ENCODE assay signal across 8 cellular contexts in the genomic region with DNA sequence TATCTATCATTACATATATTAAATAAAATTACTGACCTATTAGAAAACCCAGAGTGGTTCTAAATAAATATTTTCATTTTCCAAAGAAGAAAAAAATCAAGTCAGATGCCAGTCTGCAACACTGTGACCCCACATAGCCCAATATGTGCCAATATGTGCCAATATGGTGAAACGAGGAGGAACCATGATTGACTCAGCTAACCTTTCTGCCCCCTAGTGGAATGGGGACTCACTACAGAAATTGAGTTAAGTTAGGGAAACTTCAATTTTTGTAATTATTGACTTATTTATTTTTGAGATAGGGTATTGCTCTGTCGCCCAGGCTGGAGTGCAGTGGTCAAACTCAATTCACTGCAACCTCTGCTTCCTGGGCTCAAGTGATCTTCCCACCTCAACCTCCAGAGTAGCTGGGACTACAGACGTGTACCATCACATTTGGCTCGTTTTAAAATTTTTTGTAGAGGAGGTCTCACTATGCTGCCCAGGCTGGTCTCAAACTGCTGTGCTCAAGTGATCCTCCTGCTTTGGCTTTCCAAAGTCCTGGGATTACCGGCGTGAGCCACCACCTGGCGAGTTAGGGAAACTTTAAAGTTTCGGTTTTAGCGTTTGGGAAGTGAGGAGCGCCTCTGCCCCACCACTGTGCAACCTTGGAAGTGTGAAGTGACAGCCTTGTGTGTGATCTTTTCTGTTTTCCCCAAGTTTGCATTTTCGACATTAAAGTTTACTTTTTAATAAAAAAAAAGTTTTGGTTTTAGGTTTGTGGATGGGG.
A peak's percentile ranks its signal among the peaks of the same experiment; 100 is the strongest.
DNase-seq lines count a peak whose midpoint lies in the region; ATAC-seq, FAIRE-seq and TF ChIP-seq lines count a peak whose summit lies in the region.

No MANE protein-coding gene starts in this region.

- no peaks in the 10 kb centered on the region for H3K9me3 ChIP-seq in SK-N-MC (ENCODE audit: low read depth, low read length)
- no peaks in the 10 kb centered on the region for H3K9me3 ChIP-seq in kidney (ENCODE audit: control insufficient read depth in 1 of 2, low read length in 2 of 2)

- intact Hi-C loops in kidney (cut with DNase I): loop anchor here (5.0 kb wide), 1 partner anchor 242 kb away; no protein-coding TSS in a partner anchor

- H3K27me3 ChIP-seq in H7 (ENCODE audit: control insufficient read depth, insufficient read depth, low read length): no peaks in the 10 kb centered on the region

- no peak overlapping the region for H3K27ac ChIP-seq in SK-N-MC
- no peak overlapping the region for H3K27ac ChIP-seq in kidney (ENCODE audit: low read depth in 2 of 2, low read length in 2 of 2)

- H3K4me3 ChIP-seq in H7 (ENCODE audit: insufficient read depth, low read depth, low read length) (no peak overlapping the region), SK-N-MC (no peak overlapping the region), kidney (ENCODE audit: low read length in 2 of 2) (no peak overlapping the region)

- H3K4me1 ChIP-seq in kidney (ENCODE audit: control insufficient read depth in 1 of 2, insufficient read depth in 1 of 2, low read depth in 1 of 2, low read length in 2 of 2): no peaks in the 10 kb centered on the region

- H3K9ac ChIP-seq in SK-N-MC (ENCODE audit: insufficient read length): no peak overlapping the region
- H3K9ac ChIP-seq in kidney (ENCODE audit: low read length in 2 of 2): no peak overlapping the region

- FAIRE-seq in kidney (lab: Jason Lieb, UNC): no peak

- peak; percentile 34 for TF ChIP-seq CTCF in kidney (IDR thresholded peaks at IDR 0.05; ENCODE audit: borderline replicate concordance, extremely low read depth, insufficient read depth)

- no peak for ATAC-seq in GM18502 (IDR thresholded peaks at IDR 0.05; ENCODE audit: poor library complexity, unreplicated experiment)

- H3K36me3 ChIP-seq in H7 (replicated peaks; ENCODE audit: control insufficient read depth, insufficient read depth, low read length) (no peaks in the 10 kb centered on the region), SK-N-MC (ENCODE audit: insufficient read depth, low read length) (no peaks in the 10 kb centered on the region), kidney (ENCODE audit: control insufficient read depth in 1 of 2, insufficient read depth in 2 of 2, low read length in 2 of 2) (no peaks in the 10 kb centered on the region)

- DNase-seq in NCI-H2081 (lab: John Stamatoyannopoulos, UW) (peak; percentile 34 to 44), NCI-H2081 treated with DMSO at 0.1 percent for 48 hours (lab: John Stamatoyannopoulos, UW) (no peak), H7 (peak; percentile 43), SK-N-MC (ENCODE audit: low read depth, low spot score) (peak; percentile 20), kidney (no peak), middle frontal gyrus (ENCODE audit: extremely low spot score, low spot score) (no peak), NCI-H526 treated with DMSO at 0.1 percent for 48 hours (lab: John Stamatoyannopoulos, UW) (no peak)

Comparison
In these comparisons a context has a peak if more than half of its experiments do, and no peak if none do; other contexts are left out.
1. DNase-seq: peak in NCI-H2081 (2 of 2), H7 (single experiment) and SK-N-MC (single experiment); none in NCI-H2081 treated with DMSO at 0.1 percent for 48 hours (single experiment), kidney (single experiment), middle frontal gyrus (single experiment) and NCI-H526 treated with DMSO at 0.1 percent for 48 hours (single experiment).